ENCODE assay signal across 1 cellular context in the genomic region with DNA sequence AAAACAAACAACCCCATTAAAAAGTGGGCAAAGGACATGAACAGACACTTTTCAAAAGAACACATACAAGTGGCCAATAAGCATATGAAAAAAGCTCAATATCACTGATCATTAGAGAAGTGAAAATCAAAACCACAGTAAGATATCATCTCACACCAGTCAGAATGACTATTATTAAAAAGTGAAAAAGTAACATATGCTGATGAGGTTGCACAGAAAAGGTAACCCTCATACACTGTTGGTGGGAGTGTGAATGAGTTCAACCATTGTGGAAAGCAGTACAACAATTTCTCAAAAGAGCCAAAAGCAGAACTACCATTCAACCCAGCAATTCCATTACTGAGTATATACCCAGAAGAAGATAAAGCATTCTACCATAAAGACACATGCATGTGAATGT.
TF ChIP-seq lines count a peak whose summit lies in the region.

No MANE protein-coding gene starts in this region.

TF ChIP-seq in GM12878, 131 proteins besides CTCF, POLR2A, EP300 and RAD21:
- TF ChIP-seq IKZF2 (IDR thresholded peaks at IDR 0.05) (peak in 1 of 2 experiments; percentile 14; a peak in 1 of 4 replicates), ZNF217 (IDR thresholded peaks at IDR 0.05) (0 out of 2 replicates have a peak, but pooled peaks have one; percentile 42), STAT3 (IDR thresholded peaks at IDR 0.05; ENCODE audit: low read depth, low read length) (no peak), RUNX3 (IDR thresholded peaks at IDR 0.05; ENCODE audit: low read length) (peak; percentile 63), ASH2L (IDR thresholded peaks at IDR 0.05; ENCODE audit: borderline replicate concordance, low read depth) (no peak), SMAD5 (IDR thresholded peaks at IDR 0.05; ENCODE audit: low read depth) (no peak)
- TF ChIP-seq, protein P1, sequence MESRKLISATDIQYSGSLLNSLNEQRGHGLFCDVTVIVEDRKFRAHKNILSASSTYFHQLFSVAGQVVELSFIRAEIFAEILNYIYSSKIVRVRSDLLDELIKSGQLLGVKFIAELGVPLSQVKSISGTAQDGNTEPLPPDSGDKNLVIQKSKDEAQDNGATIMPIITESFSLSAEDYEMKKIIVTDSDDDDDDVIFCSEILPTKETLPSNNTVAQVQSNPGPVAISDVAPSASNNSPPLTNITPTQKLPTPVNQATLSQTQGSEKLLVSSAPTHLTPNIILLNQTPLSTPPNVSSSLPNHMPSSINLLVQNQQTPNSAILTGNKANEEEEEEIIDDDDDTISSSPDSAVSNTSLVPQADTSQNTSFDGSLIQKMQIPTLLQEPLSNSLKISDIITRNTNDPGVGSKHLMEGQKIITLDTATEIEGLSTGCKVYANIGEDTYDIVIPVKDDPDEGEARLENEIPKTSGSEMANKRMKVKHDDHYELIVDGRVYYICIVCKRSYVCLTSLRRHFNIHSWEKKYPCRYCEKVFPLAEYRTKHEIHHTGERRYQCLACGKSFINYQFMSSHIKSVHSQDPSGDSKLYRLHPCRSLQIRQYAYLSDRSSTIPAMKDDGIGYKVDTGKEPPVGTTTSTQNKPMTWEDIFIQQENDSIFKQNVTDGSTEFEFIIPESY (IDR thresholded peaks at IDR 0.05): no peak
- TF ChIP-seq, protein P2, sequence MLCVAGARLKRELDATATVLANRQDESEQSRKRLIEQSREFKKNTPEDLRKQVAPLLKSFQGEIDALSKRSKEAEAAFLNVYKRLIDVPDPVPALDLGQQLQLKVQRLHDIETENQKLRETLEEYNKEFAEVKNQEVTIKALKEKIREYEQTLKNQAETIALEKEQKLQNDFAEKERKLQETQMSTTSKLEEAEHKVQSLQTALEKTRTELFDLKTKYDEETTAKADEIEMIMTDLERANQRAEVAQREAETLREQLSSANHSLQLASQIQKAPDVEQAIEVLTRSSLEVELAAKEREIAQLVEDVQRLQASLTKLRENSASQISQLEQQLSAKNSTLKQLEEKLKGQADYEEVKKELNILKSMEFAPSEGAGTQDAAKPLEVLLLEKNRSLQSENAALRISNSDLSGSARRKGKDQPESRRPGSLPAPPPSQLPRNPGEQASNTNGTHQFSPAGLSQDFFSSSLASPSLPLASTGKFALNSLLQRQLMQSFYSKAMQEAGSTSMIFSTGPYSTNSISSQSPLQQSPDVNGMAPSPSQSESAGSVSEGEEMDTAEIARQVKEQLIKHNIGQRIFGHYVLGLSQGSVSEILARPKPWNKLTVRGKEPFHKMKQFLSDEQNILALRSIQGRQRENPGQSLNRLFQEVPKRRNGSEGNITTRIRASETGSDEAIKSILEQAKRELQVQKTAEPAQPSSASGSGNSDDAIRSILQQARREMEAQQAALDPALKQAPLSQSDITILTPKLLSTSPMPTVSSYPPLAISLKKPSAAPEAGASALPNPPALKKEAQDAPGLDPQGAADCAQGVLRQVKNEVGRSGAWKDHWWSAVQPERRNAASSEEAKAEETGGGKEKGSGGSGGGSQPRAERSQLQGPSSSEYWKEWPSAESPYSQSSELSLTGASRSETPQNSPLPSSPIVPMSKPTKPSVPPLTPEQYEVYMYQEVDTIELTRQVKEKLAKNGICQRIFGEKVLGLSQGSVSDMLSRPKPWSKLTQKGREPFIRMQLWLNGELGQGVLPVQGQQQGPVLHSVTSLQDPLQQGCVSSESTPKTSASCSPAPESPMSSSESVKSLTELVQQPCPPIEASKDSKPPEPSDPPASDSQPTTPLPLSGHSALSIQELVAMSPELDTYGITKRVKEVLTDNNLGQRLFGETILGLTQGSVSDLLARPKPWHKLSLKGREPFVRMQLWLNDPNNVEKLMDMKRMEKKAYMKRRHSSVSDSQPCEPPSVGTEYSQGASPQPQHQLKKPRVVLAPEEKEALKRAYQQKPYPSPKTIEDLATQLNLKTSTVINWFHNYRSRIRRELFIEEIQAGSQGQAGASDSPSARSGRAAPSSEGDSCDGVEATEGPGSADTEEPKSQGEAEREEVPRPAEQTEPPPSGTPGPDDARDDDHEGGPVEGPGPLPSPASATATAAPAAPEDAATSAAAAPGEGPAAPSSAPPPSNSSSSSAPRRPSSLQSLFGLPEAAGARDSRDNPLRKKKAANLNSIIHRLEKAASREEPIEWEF (IDR thresholded peaks at IDR 0.05; ENCODE audit: insufficient replicate concordance, low read depth, low read length): no peak
